ENCODE assay signal across 8 cellular contexts in the genomic region with DNA sequence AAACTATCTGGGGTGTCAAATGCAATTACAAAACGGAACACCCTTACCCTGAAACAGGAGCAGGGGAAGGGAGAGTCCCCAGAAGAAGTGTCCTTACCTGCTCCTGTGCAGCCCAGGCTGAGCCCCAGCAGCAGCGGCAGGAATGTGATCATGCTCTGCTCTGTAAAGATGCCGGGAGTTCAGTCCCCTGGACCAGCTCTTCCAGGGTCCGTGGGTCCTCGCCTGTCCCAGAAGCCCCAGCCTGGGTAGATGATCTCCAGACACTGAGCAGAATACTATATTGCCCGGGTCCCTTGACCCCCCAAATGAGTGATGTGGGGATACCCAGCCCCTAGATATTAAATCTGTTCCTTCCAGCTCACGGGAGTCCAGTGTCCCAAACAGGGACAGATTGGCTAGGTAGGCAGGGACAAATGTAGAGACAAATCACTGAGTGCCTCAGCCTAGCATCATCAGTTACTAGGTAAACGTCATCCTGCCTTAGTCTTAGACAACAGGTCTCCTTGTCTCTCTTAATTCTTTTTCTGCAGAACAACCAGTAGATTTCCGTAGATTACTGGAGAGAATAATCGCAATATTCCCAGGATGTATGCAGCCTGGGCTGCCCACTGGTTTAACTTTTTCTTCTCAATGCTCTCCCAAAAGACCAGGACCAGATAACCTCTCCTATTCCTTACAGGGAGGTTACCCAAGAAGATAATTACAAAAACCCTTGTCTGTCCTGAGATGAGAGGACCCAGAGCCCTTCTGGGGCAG. TPM values are rescaled to one million over a fixed set of nuclear protein-coding genes. Genes with fewer than 3 reads are reported as not detected.
DNase-seq lines count a peak whose midpoint lies in the region; ATAC-seq and TF ChIP-seq lines count a peak whose summit lies in the region.

Gene HLA-DMB (minus strand): TSS at position 373 of the 756 bp plus-strand sequence. CDS start 221 bp downstream, at position 152.

- no peaks in the 10 kb centered on the region for H3K36me3 Mint-ChIP-seq in activated T-helper 17 cell treated with anti-CD3 and anti-CD28 coated beads, Interleukin-2, amount 50 U/mL, for 72 hours (ENCODE audit: low read depth)
- H3K36me3 Mint-ChIP-seq in naive B cell = peaks cover 31 to 38% of the 10 kb centered on the region in 2 donors

- 19 to 21% methylated on average over 10 of the region's 10 CpGs for WGBS in aorta, 2 donors

- H3K4me3 ChIP-seq in fibroblast of the aortic adventitia (ENCODE audit: low read depth, low read length) (no peak within 1 kb of the TSS), aorta (ENCODE audit: low read length in 2 of 2) (peak within 1 kb of the TSS in 1 of 2 donors; percentile 0)

- intact Hi-C loops in aorta (cut with DNase I) = loop anchor here in 1 of 2 donors (5.0 kb wide), 1 partner anchor 44 kb away; no protein-coding TSS in a partner anchor

- H3K36me3 ChIP-seq in aorta (ENCODE audit: control insufficient read depth in 1 of 2, insufficient read depth in 2 of 2, low read length in 1 of 2) = no peaks in the 10 kb centered on the region

- H3K27me3 Mint-ChIP-seq in activated T-helper 17 cell treated with anti-CD3 and anti-CD28 coated beads, Interleukin-2, amount 50 U/mL, for 72 hours = no peaks in the 10 kb centered on the region
- H3K27me3 Mint-ChIP-seq in naive B cell = no peaks in the 10 kb centered on the region

- H3K27ac ChIP-seq in aorta (ENCODE audit: low read depth in 1 of 2, low read length in 2 of 2) = no peak within 1 kb of the TSS

- H3K27ac Mint-ChIP-seq in activated T-helper 17 cell treated with anti-CD3 and anti-CD28 coated beads, Interleukin-2, amount 50 U/mL, for 72 hours = peak within 1 kb of the TSS; percentile 87
- H3K27ac Mint-ChIP-seq in naive B cell = peak within 1 kb of the TSS; percentile 98 to 100 (median 100)

- H3K4me3 Mint-ChIP-seq in activated T-helper 17 cell treated with anti-CD3 and anti-CD28 coated beads, Interleukin-2, amount 50 U/mL, for 72 hours = peak within 1 kb of the TSS; percentile 83
- H3K4me3 Mint-ChIP-seq in naive B cell = peak within 1 kb of the TSS; percentile 96 to 100 (median 98)

- no peaks in the 10 kb centered on the region for H3K4me1 ChIP-seq in aorta (ENCODE audit: control insufficient read depth in 1 of 2, insufficient read depth in 2 of 2, low read length in 2 of 2)

- no peaks in the 10 kb centered on the region for H3K9me3 Mint-ChIP-seq in activated T-helper 17 cell treated with anti-CD3 and anti-CD28 coated beads, Interleukin-2, amount 50 U/mL, for 72 hours
- no peaks in the 10 kb centered on the region for H3K9me3 Mint-ChIP-seq in naive B cell

- peaks cover 35% of the 10 kb centered on the region for H3K4me1 Mint-ChIP-seq in activated T-helper 17 cell treated with anti-CD3 and anti-CD28 coated beads, Interleukin-2, amount 50 U/mL, for 72 hours
- H3K4me1 Mint-ChIP-seq in naive B cell = peaks cover 73 to 78% (median 76%) of the 10 kb centered on the region in 3 donors

- no peaks in the 10 kb centered on the region for H3K27me3 ChIP-seq in aorta (ENCODE audit: control insufficient read depth in 1 of 2, insufficient read depth in 2 of 2, low read length in 1 of 2)

- no peaks in the 10 kb centered on the region for H3K9me3 ChIP-seq in aorta (ENCODE audit: control insufficient read depth, low read length)

- ATAC-seq in GM19025 (IDR thresholded peaks at IDR 0.05; ENCODE audit: low read depth, unreplicated experiment) = peak; percentile 52
- ATAC-seq in HG03135 (IDR thresholded peaks at IDR 0.05; ENCODE audit: unreplicated experiment) = peak; percentile 53
- peak; percentile 92 for ATAC-seq in activated T-helper 17 cell treated with anti-CD3 and anti-CD28 coated beads, Interleukin-2, amount 50 U/mL, for 72 hours (replicated peaks)
- ATAC-seq in naive B cell (ENCODE audit: low read depth in 2 of 2) = peak; percentile 57 to 60
- peak; percentile 94 for ATAC-seq in aorta (ENCODE audit: low FRiP score)

- no peak for TF ChIP-seq CTCF in fibroblast of the aortic adventitia (IDR thresholded peaks at IDR 0.05; ENCODE audit: insufficient read depth, low read length)

- in situ Hi-C loops in Caki2 (cut with HindIII; ENCODE audit: low pct_unique_long_range_greater_than_20kb, low sequenced_read_pairs) = no loop called here

- peak; percentile 79 for DNase-seq in Caki2 (ENCODE audit: low read depth)
- DNase-seq in NOMO-1 treated with DMSO at 0.1 percent for 48 hours (lab: John Stamatoyannopoulos, UW; ENCODE audit: unreplicated experiment) = peak; percentile 93
- DNase-seq in fibroblast of the aortic adventitia (ENCODE audit: low read depth) = peak; percentile 72
- peak; percentile 85 for DNase-seq in naive B cell
- no peak for DNase-seq in aorta

RNA-seq across cellular contexts. Expression of gene HLA-DMB, which starts in this region (rescaled TPM):
- 0.35 and 13.2 TPM in 2 replicates for total RNA-seq in Caki2 (2014; rRNA removed; shearing (Covaris generic); ENCODE audit: low replicate concordance)
- total RNA-seq in activated T-helper 17 cell treated with anti-CD3 and anti-CD28 coated beads, Interleukin-2, amount 50 U/mL, for 72 hours = 10 to 100 TPM in 1 of 2 donors, 1 to 10 TPM in 1; 2.7 to 17.7 TPM
- total RNA-seq in fibroblast of the aortic adventitia (ENCODE audit: low replicate concordance) = 0.09 TPM in 1 of 2 replicates, not detected in the other
- 1,000 to 10,000 TPM; 1,171 to 1,354 (median 1,198) TPM for polyA plus RNA-seq in naive B cell (ENCODE audit: low read depth in 6 of 6)
- 10 to 100 TPM; 20.1 to 73.1 TPM for total RNA-seq in aorta
- polyA plus RNA-seq in aorta = 10 to 100 TPM in 1 of 2 donors, 1 to 10 TPM in 1; 3.6 to 35.7 TPM

Comparison
In these comparisons a context has a peak if more than half of its experiments do, and no peak if none do; other contexts are left out.
1. RNA of gene HLA-DMB (polyA plus RNA-seq): 1,171 to 1,354 TPM in naive B cell; 3.6 to 35.7 TPM in aorta; every median in the first group is over 10 times any median in the second.
2. Peak in DNase-seq in fibroblast of the aortic adventitia; RNA of the gene not detected or under 1 TPM.
3. DNase-seq: peak in Caki2 (single experiment), NOMO-1 treated with DMSO at 0.1 percent for 48 hours (single experiment) and naive B cell (single experiment); none in aorta (0 of 2).
4. Peak in every context shown above with its lines, with median percentiles within 50 percentile points of each other: ATAC-seq.